Comparison of ENCODE assay signal across 17 cellular contexts in genomic region chr2:147925886-147926285, GRCh38.
DNase-seq lines count a peak whose midpoint lies in the region; ATAC-seq and TF ChIP-seq lines count a peak whose summit lies in the region.
"Had no signal": no experiment of that assay in that cellular context is flagged by ENCODE, and none has a peak within 500 bp of the region (broad histone marks: within the 10 kb centered on the region; RNA-seq: fewer than 3 reads in every experiment).

No MANE protein-coding gene starts in this region.

- no peak for ATAC-seq in natural killer cell
- no peak for ATAC-seq in natural killer cell treated with Interleukin-12 subunit alpha and Interleukin-12 subunit beta and Interleukin-15 and Interleukin-18, amount 100 ng/mL, for 72 hours
- ATAC-seq in left colon: peak; percentile 59
- no peak for ATAC-seq in GM19035 (IDR thresholded peaks at IDR 0.05; ENCODE audit: unreplicated experiment)
- no peak for ATAC-seq in HG03460 (IDR thresholded peaks at IDR 0.05; ENCODE audit: unreplicated experiment)
- ATAC-seq: right cardiac atrium had no signal

- H3K4me3 Mint-ChIP-seq in natural killer cell: no peak overlapping the region
- H3K4me3 Mint-ChIP-seq in natural killer cell treated with Interleukin-12 subunit alpha and Interleukin-12 subunit beta and Interleukin-15 and Interleukin-18, amount 100 ng/mL, for 72 hours: no peak overlapping the region
- H3K4me3 Mint-ChIP-seq in brain: no peak overlapping the region
- H3K4me3 Mint-ChIP-seq: CD8-positive, alpha-beta memory T cell had no signal

- H3K4me1 Mint-ChIP-seq in natural killer cell: no peaks in the 10 kb centered on the region
- peaks cover 0 to 3% of the 10 kb centered on the region in 2 donors for H3K4me1 Mint-ChIP-seq in natural killer cell treated with Interleukin-12 subunit alpha and Interleukin-12 subunit beta and Interleukin-15 and Interleukin-18, amount 100 ng/mL, for 72 hours (ENCODE audit: low read depth in 2 of 2)
- peaks cover 35% of the 10 kb centered on the region for H3K4me1 Mint-ChIP-seq in brain

- H3K36me3 Mint-ChIP-seq in natural killer cell: no peaks in the 10 kb centered on the region
- H3K36me3 Mint-ChIP-seq in natural killer cell treated with Interleukin-12 subunit alpha and Interleukin-12 subunit beta and Interleukin-15 and Interleukin-18, amount 100 ng/mL, for 72 hours: no peaks in the 10 kb centered on the region
- H3K36me3 Mint-ChIP-seq in brain: peaks cover 84% of the 10 kb centered on the region

- no peak overlapping the region for H3K27ac ChIP-seq in brain microvascular endothelial cell
- H3K27ac ChIP-seq: colonic mucosa, HL-60, left ventricle myocardium inferior had no signal

- no peaks in the 10 kb centered on the region for H3K9me3 Mint-ChIP-seq in natural killer cell
- H3K9me3 Mint-ChIP-seq in natural killer cell treated with Interleukin-12 subunit alpha and Interleukin-12 subunit beta and Interleukin-15 and Interleukin-18, amount 100 ng/mL, for 72 hours: no peaks in the 10 kb centered on the region
- H3K9me3 Mint-ChIP-seq in brain: no peaks in the 10 kb centered on the region
- H3K9me3 Mint-ChIP-seq: CD8-positive, alpha-beta memory T cell had no signal

- no peak overlapping the region for H3K4me3 ChIP-seq in brain microvascular endothelial cell (ENCODE audit: low read depth, low read length)
- H3K4me3 ChIP-seq: colonic mucosa, left ventricle myocardium inferior had no signal

- TF ChIP-seq CTCF in natural killer cell (IDR thresholded peaks at IDR 0.05) (no peak), brain (conservative IDR thresholded peaks at IDR 0.05) (no peak), brain microvascular endothelial cell (IDR thresholded peaks at IDR 0.05; ENCODE audit: low read depth, low read length, missing control alignments) (no peak)

- H3K27me3 Mint-ChIP-seq in natural killer cell (ENCODE audit: low read depth in 2 of 2): no peaks in the 10 kb centered on the region
- H3K27me3 Mint-ChIP-seq in natural killer cell treated with Interleukin-12 subunit alpha and Interleukin-12 subunit beta and Interleukin-15 and Interleukin-18, amount 100 ng/mL, for 72 hours: no peaks in the 10 kb centered on the region
- no peaks in the 10 kb centered on the region for H3K27me3 Mint-ChIP-seq in brain
- H3K27me3 Mint-ChIP-seq: CD8-positive, alpha-beta memory T cell had no signal

- no peaks in the 10 kb centered on the region for H3K27me3 ChIP-seq in brain microvascular endothelial cell (replicated peaks)
- H3K27me3 ChIP-seq: colonic mucosa had no signal

- in situ Hi-C loops in brain microvascular endothelial cell (cut with HindIII; ENCODE audit: low pct_ligation_motif_present, low sequenced_read_pairs): no loop called here

- peaks cover 3% of the 10 kb centered on the region for H3K36me3 ChIP-seq in brain microvascular endothelial cell (replicated peaks)
- H3K36me3 ChIP-seq: colonic mucosa had no signal

- intact Hi-C loops in natural killer cell (cut with micrococcal nuclease) (no loop called here), left colon (cut with DNase I, micrococcal nuclease) (no loop called here)

- DNase-seq in natural killer cell (no peak), left colon (no peak), brain microvascular endothelial cell (no peak), NOMO-1 (lab: John Stamatoyannopoulos, UW; ENCODE audit: unreplicated experiment in 2 of 2) (no peak)
- no peak for DNase-seq in natural killer cell treated with Interleukin-12 subunit alpha and Interleukin-12 subunit beta and Interleukin-15 and Interleukin-18, amount 100 ng/mL, for 72 hours (ENCODE audit: low spot score)
- DNase-seq: activated CD4-positive, alpha-beta T cell treated with anti-CD3 and anti-CD28 coated beads, Interleukin-2, amount 50 U/mL, for 48 hours; activated naive CD4-positive, alpha-beta T cell treated with anti-CD3 and anti-CD28 coated beads, Interleukin-2, amount 50 U/mL, for 16 hours; activated T-cell treated with anti-CD3 and anti-CD28 coated beads for 4 hours; CD8-positive, alpha-beta memory T cell; colonic mucosa; left ventricle myocardium inferior; NCI-H1930; right cardiac atrium had no signal

- H3K27ac Mint-ChIP-seq in natural killer cell (peak overlapping the region; percentile 22 to 33), brain (peak overlapping the region in 4 of 5 experiments; percentile 12 to 72 (median 43))
- peak overlapping the region in 1 of 2 donors; percentile 62 for H3K27ac Mint-ChIP-seq in natural killer cell treated with Interleukin-12 subunit alpha and Interleukin-12 subunit beta and Interleukin-15 and Interleukin-18, amount 100 ng/mL, for 72 hours
